8 cellular contexts compared by ENCODE assay signal in genomic region chr4:82372502-82372873, GRCh38. TPM values are rescaled to one million over a fixed set of nuclear protein-coding genes. Genes with fewer than 3 reads are reported as not detected.
DNase-seq lines count a peak whose midpoint lies in the region; ATAC-seq and TF ChIP-seq lines count a peak whose summit lies in the region.

No MANE protein-coding gene starts in this region.

- H3F3A ChIP-seq in GM23248 (ENCODE audit: insufficient read depth) = peaks cover 21% of the 10 kb centered on the region
- H3F3A ChIP-seq in PC-3 (ENCODE audit: low read length, unreplicated experiment) = no peaks in the 10 kb centered on the region

- peaks cover 48% of the 10 kb centered on the region for H3K36me3 ChIP-seq in A673 (ENCODE audit: insufficient read depth, low read length, poor library complexity, severe bottlenecking)
- peaks cover 18% of the 10 kb centered on the region; the same call in 1 of the 2 replicates for H3K36me3 ChIP-seq in GM23248 (ENCODE audit: low read depth)
- peaks cover 45% of the 10 kb centered on the region for H3K36me3 ChIP-seq in PC-3 (ENCODE audit: low read depth, low read length)
- peaks cover 8% of the 10 kb centered on the region for H3K36me3 ChIP-seq in left ventricle myocardium inferior

- no peak for ATAC-seq in PC-3
- no peak for ATAC-seq in GM18505 (IDR thresholded peaks at IDR 0.05; ENCODE audit: unreplicated experiment)
- no peak for ATAC-seq in GM21825 (IDR thresholded peaks at IDR 0.05; ENCODE audit: unreplicated experiment)

- no peaks in the 10 kb centered on the region for H3K27me3 ChIP-seq in A673 (replicated peaks; ENCODE audit: insufficient read depth, low read depth, low read length, poor library complexity)
- H3K27me3 ChIP-seq in GM23248 (replicated peaks; ENCODE audit: insufficient read depth) = no peaks in the 10 kb centered on the region
- H3K27me3 ChIP-seq in PC-3 (ENCODE audit: low read length) = no peaks in the 10 kb centered on the region
- no peaks in the 10 kb centered on the region for H3K27me3 ChIP-seq in left ventricle myocardium inferior (ENCODE audit: low read depth)

- H3K4me3 Mint-ChIP-seq in activated naive CD4-positive, alpha-beta T cell treated with anti-CD3 and anti-CD28 coated beads, Interleukin-2, amount 50 U/mL, for 24 hours = peak overlapping the region; percentile 98
- H3K4me3 Mint-ChIP-seq in progenitor cell of endocrine pancreas (ENCODE audit: low read depth) = peak overlapping the region; percentile 98

- no peaks in the 10 kb centered on the region for H3K9me3 Mint-ChIP-seq in activated naive CD4-positive, alpha-beta T cell treated with anti-CD3 and anti-CD28 coated beads, Interleukin-2, amount 50 U/mL, for 24 hours
- no peaks in the 10 kb centered on the region for H3K9me3 Mint-ChIP-seq in progenitor cell of endocrine pancreas (ENCODE audit: low read depth)

- peak overlapping the region; percentile 98 for H3K4me2 ChIP-seq in GM23248 (ENCODE audit: unreplicated experiment)
- H3K4me2 ChIP-seq in PC-3 (ENCODE audit: low read length) = peak overlapping the region; percentile 90

- DNase-seq in A673 (ENCODE audit: low spot score) (peak; percentile 45), GM23248 (peak; percentile 58), PC-3 (peak; percentile 7), left ventricle myocardium inferior (no peak), progenitor cell of endocrine pancreas (ENCODE audit: low spot score, unreplicated experiment) (no peak)

- no peak for TF ChIP-seq CTCF in A673 (conservative IDR thresholded peaks at IDR 0.05; ENCODE audit: low read depth, low read length)
- no peak for TF ChIP-seq CTCF in PC-3 (conservative IDR thresholded peaks at IDR 0.05; ENCODE audit: low read depth, low read length)
- no peak for TF ChIP-seq CTCF in left ventricle myocardium inferior (IDR thresholded peaks at IDR 0.05; ENCODE audit: borderline replicate concordance)
- no peak for TF ChIP-seq CTCF in progenitor cell of endocrine pancreas (IDR thresholded peaks at IDR 0.05; ENCODE audit: unreplicated experiment)

- H3K79me2 ChIP-seq in GM23248 (ENCODE audit: insufficient read depth) = peaks cover 90% of the 10 kb centered on the region
- peaks cover 89% of the 10 kb centered on the region for H3K79me2 ChIP-seq in PC-3 (ENCODE audit: low read length)

- CTCF ChIA-PET in A673 (lab: Charles Lee) = no interaction called here
- CTCF ChIA-PET in PC-3 (lab: Charles Lee) = no interaction called here

- H3K9me2 ChIP-seq in GM23248 (ENCODE audit: insufficient read depth) = no peaks in the 10 kb centered on the region
- H3K9me2 ChIP-seq in PC-3 (replicated peaks; ENCODE audit: low read length) = no peaks in the 10 kb centered on the region

- H3K9me3 ChIP-seq in A673 (ENCODE audit: low read depth, low read length, poor library complexity, severe bottlenecking) = no peaks in the 10 kb centered on the region
- no peaks in the 10 kb centered on the region for H3K9me3 ChIP-seq in GM23248 (ENCODE audit: low read depth)
- no peaks in the 10 kb centered on the region for H3K9me3 ChIP-seq in PC-3 (ENCODE audit: low read length)
- no peaks in the 10 kb centered on the region for H3K9me3 ChIP-seq in left ventricle myocardium inferior (replicated peaks)

- 0 to 1% methylated on average over 13 of the region's 13 CpGs for WGBS in GM23248 (ENCODE audit: low coverage in 1 of 2, low lambda C conversion rate in 2 of 2, missing lambda C conversion rate in 2 of 2), 2 experiments

- H2AFZ ChIP-seq in GM23248 = no peak overlapping the region
- H2AFZ ChIP-seq in PC-3 (ENCODE audit: low read length) = no peak overlapping the region

- peak overlapping the region; percentile 93 for H3K9ac ChIP-seq in GM23248
- peak overlapping the region; percentile 100 for H3K9ac ChIP-seq in PC-3 (ENCODE audit: low read length)

- TF ChIP-seq POLR2A in GM18505 (IDR thresholded peaks at IDR 0.05; ENCODE audit: borderline replicate concordance, extremely low read depth, insufficient read depth, insufficient read length) = no peak

- H3K4me1 Mint-ChIP-seq in activated naive CD4-positive, alpha-beta T cell treated with anti-CD3 and anti-CD28 coated beads, Interleukin-2, amount 50 U/mL, for 24 hours = peaks cover 50% of the 10 kb centered on the region
- peaks cover 37% of the 10 kb centered on the region for H3K4me1 Mint-ChIP-seq in progenitor cell of endocrine pancreas (ENCODE audit: low read depth)

- POLR2A ChIA-PET in A673 (lab: Charles Lee; ENCODE audit: low non-redundant PET) (no interaction called here), PC-3 (lab: Charles Lee; ENCODE audit: unreplicated experiment) (no interaction called here)

- H3K36me3 Mint-ChIP-seq in activated naive CD4-positive, alpha-beta T cell treated with anti-CD3 and anti-CD28 coated beads, Interleukin-2, amount 50 U/mL, for 24 hours = peaks cover 30% of the 10 kb centered on the region
- H3K36me3 Mint-ChIP-seq in progenitor cell of endocrine pancreas (ENCODE audit: insufficient read depth) = peaks cover 15% of the 10 kb centered on the region

- H3K27ac Mint-ChIP-seq in activated naive CD4-positive, alpha-beta T cell treated with anti-CD3 and anti-CD28 coated beads, Interleukin-2, amount 50 U/mL, for 24 hours = peak overlapping the region; percentile 100
- H3K27ac Mint-ChIP-seq in progenitor cell of endocrine pancreas = peak overlapping the region; percentile 100

- H3K4me1 ChIP-seq in A673 (ENCODE audit: insufficient read depth, low read length, poor library complexity, severe bottlenecking) (peaks cover 15% of the 10 kb centered on the region), GM23248 (ENCODE audit: insufficient read depth) (peaks cover 42% of the 10 kb centered on the region), PC-3 (ENCODE audit: insufficient read depth, low read length) (peaks cover 23% of the 10 kb centered on the region), left ventricle myocardium inferior (peaks cover 83% of the 10 kb centered on the region)

- no peaks in the 10 kb centered on the region for H3K27me3 Mint-ChIP-seq in activated naive CD4-positive, alpha-beta T cell treated with anti-CD3 and anti-CD28 coated beads, Interleukin-2, amount 50 U/mL, for 24 hours
- H3K27me3 Mint-ChIP-seq in progenitor cell of endocrine pancreas = no peaks in the 10 kb centered on the region

- H4K20me1 ChIP-seq in GM23248 (ENCODE audit: insufficient read depth) = peaks cover 43% of the 10 kb centered on the region
- H4K20me1 ChIP-seq in PC-3 (ENCODE audit: low read length) = peaks cover 61% of the 10 kb centered on the region

- H3K27ac ChIP-seq in A673 (ENCODE audit: low read depth, low read length, poor library complexity, severe bottlenecking) = peak overlapping the region; percentile 99
- peak overlapping the region; percentile 88 for H3K27ac ChIP-seq in GM23248
- peak overlapping the region; percentile 87 for H3K27ac ChIP-seq in PC-3 (ENCODE audit: low read length)
- peak overlapping the region; percentile 99 for H3K27ac ChIP-seq in left ventricle myocardium inferior (replicated peaks)

- BruUV-seq in A673 (replicated peaks; lab: Mats Ljungman, UMichigan) = no TSS peak
- BruUV-seq in PC-3 (replicated peaks; lab: Mats Ljungman, UMichigan) = no TSS peak

- intact Hi-C loops in A673 (cut with micrococcal nuclease; ENCODE audit: unreplicated experiment) (no loop called here), PC-3 (cut with micrococcal nuclease) (loop anchor here (10.0 kb wide), 1 partner anchor 662 kb away; the partner anchor contains the start of gene COPS4), left ventricle myocardium inferior (cut with micrococcal nuclease) (loop anchor here (5.0 kb wide), 1 partner anchor 55 kb away; no protein-coding TSS in a partner anchor)

- in situ Hi-C loops in GM23248 (cut with MboI) = no loop called here

- H3K4me3 ChIP-seq in A673 (ENCODE audit: low read depth, low read length, poor library complexity, severe bottlenecking) (peak overlapping the region; percentile 86), GM23248 (peak overlapping the region; percentile 98), PC-3 (ENCODE audit: low read length) (peak overlapping the region; percentile 97), left ventricle myocardium inferior (peak overlapping the region; percentile 95)

RNA-seq across cellular contexts. Expression of gene HNRNPD, which starts 1.3 kb away (rescaled TPM):
- 313 and 316 TPM in 2 replicates for total RNA-seq in A673 (2021)
- 19.5 and 31.2 TPM in 2 replicates for total RNA-seq in GM23248 (2014; rRNA removed; shearing (Covaris generic))
- 115 and 118 TPM in 2 replicates for polyA plus RNA-seq in GM23248 (2016; fragmentation: Nextera tagmentation; extraction: Ambion mirVana)
- total RNA-seq in PC-3 (2014; rRNA removed) = 86.4 and 136 TPM in 2 replicates
- 93.0 TPM for total RNA-seq in left ventricle myocardium inferior
- total RNA-seq in progenitor cell of endocrine pancreas = 400 and 416 TPM in 2 replicates

RNA-seq across cellular contexts. Expression of gene HNRNPDL, which starts 57.8 kb away (rescaled TPM):
- total RNA-seq in A673 (2021) (317 and 320 TPM in 2 replicates), PC-3 (2014; rRNA removed) (207 and 215 TPM in 2 replicates), left ventricle myocardium inferior (93.5 TPM), progenitor cell of endocrine pancreas (535 and 549 TPM in 2 replicates)
- total RNA-seq in GM23248 (2014; rRNA removed; shearing (Covaris generic)) = 150 and 163 TPM in 2 replicates
- 130 and 132 TPM in 2 replicates for polyA plus RNA-seq in GM23248 (2016; fragmentation: Nextera tagmentation; extraction: Ambion mirVana)

RNA-seq across cellular contexts. Expression of gene ENOPH1, which starts 57.9 kb away (rescaled TPM):
- 27.3 and 29.3 TPM in 2 replicates for total RNA-seq in A673 (2021)
- 34.0 and 41.4 TPM in 2 replicates for total RNA-seq in GM23248 (2014; rRNA removed; shearing (Covaris generic))
- polyA plus RNA-seq in GM23248 (2016; fragmentation: Nextera tagmentation; extraction: Ambion mirVana) = 35.6 and 36.9 TPM in 2 replicates
- 32.0 and 37.5 TPM in 2 replicates for total RNA-seq in PC-3 (2014; rRNA removed)
- total RNA-seq in left ventricle myocardium inferior = 16.2 TPM
- 34.0 and 34.2 TPM in 2 replicates for total RNA-seq in progenitor cell of endocrine pancreas

Comparison
In these comparisons a context has a peak if more than half of its experiments do, and no peak if none do; other contexts are left out.
1. DNase-seq: peak in A673 (single experiment), GM23248 (single experiment) and PC-3 (single experiment); none in left ventricle myocardium inferior (single experiment) and progenitor cell of endocrine pancreas (single experiment).
2. Peak in every context shown above with its lines, with median percentiles within 50 percentile points of each other: H3K27ac ChIP-seq and H3K4me3 ChIP-seq.